8 cellular contexts compared by ENCODE assay signal in the genomic region with DNA sequence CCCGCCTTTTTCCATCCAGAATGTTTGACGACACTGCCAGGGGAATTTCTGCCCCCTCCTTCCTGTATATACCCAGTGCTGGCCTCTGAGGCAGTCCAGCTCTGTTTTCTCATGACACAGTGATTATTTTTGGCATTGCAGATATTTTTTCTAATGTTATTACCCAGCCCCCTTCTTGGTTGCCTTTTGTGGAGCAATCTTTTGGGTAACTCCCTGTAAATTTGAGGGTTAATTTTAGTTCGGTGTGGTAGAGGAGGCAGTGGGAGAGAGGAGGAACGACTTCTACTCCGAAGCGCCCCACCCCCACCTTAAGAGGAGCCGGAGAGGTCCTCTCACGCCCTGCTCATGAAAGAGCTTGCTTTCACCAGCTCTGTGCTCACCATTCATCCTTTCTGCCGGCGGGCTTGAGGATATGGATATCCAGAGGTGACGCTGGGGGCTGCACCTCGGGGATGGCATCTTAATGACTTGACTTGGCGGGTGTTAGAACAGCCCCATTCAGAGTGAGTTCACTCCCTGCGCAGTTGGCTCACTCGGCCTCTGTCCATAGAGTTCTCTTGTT. TPM values are rescaled to one million over a fixed set of nuclear protein-coding genes. Genes with fewer than 3 reads are reported as not detected.
A peak's percentile ranks its signal among the peaks of the same experiment; 100 is the strongest.
DNase-seq lines count a peak whose midpoint lies in the region; ATAC-seq and TF ChIP-seq lines count a peak whose summit lies in the region.

No MANE protein-coding gene starts in this region.

- TF ChIP-seq CTCF in AG09309 (IDR thresholded peaks at IDR 0.05; ENCODE audit: control insufficient read depth, insufficient read depth, low read depth, low read length, missing control alignments) (no peak), RWPE2 (IDR thresholded peaks at IDR 0.05; ENCODE audit: poor library complexity, severe bottlenecking) (no peak), fibroblast of the aortic adventitia (IDR thresholded peaks at IDR 0.05; ENCODE audit: insufficient read depth, low read length) (no peak), neural progenitor cell (IDR thresholded peaks at IDR 0.05) (no peak)

- no peaks in the 10 kb centered on the region for H3F3A ChIP-seq in neural progenitor cell (ENCODE audit: low read depth)

- H3K36me3 ChIP-seq in RWPE2 (ENCODE audit: low read depth) (no peaks in the 10 kb centered on the region), neural progenitor cell (no peaks in the 10 kb centered on the region)

- H3K4me1 Mint-ChIP-seq in neural progenitor cell: peaks cover 64% of the 10 kb centered on the region

- H3K27ac ChIP-seq in RWPE2 (ENCODE audit: poor library complexity, severe bottlenecking): peak overlapping the region; percentile 95
- no peak overlapping the region for H3K27ac ChIP-seq in neural progenitor cell

- H3K4me3 ChIP-seq in AG09309 (ENCODE audit: control insufficient read depth, low read depth, low read length): peak overlapping the region; percentile 16
- H3K4me3 ChIP-seq in RWPE2 (ENCODE audit: severe bottlenecking): no peak overlapping the region
- peak overlapping the region; percentile 57 for H3K4me3 ChIP-seq in fibroblast of the aortic adventitia (ENCODE audit: low read depth, low read length)
- peak overlapping the region; percentile 8 for H3K4me3 ChIP-seq in neural progenitor cell

- DNase-seq in AG09309 (ENCODE audit: low read depth) (no peak), RWPE2 (ENCODE audit: low spot score) (no peak), fibroblast of the aortic adventitia (ENCODE audit: low read depth) (peak; percentile 85), neural progenitor cell (ENCODE audit: low spot score) (peak; percentile 57), A172 (ENCODE audit: low spot score) (no peak), NCI-H2171 (lab: John Stamatoyannopoulos, UW) (no peak), NCI-H1092 treated with DMSO at 0.1 percent for 48 hours (lab: John Stamatoyannopoulos, UW) (no peak)

- peak overlapping the region; percentile 93 for H2AFZ ChIP-seq in neural progenitor cell (replicated peaks)

- H3K27ac Mint-ChIP-seq in neural progenitor cell: peak overlapping the region; percentile 31

- H3K27me3 ChIP-seq in RWPE2 (ENCODE audit: insufficient read depth, poor library complexity, severe bottlenecking): no peaks in the 10 kb centered on the region
- H3K27me3 ChIP-seq in neural progenitor cell: no peaks in the 10 kb centered on the region

- H3K79me2 ChIP-seq in neural progenitor cell (ENCODE audit: low read depth): no peaks in the 10 kb centered on the region

- peak overlapping the region; percentile 3 for H3K4me3 Mint-ChIP-seq in neural progenitor cell

- peaks cover 9% of the 10 kb centered on the region for H3K9me3 Mint-ChIP-seq in neural progenitor cell

- H3K9me3 ChIP-seq in RWPE2 (ENCODE audit: severe bottlenecking) (no peaks in the 10 kb centered on the region), neural progenitor cell (ENCODE audit: low read depth) (no peaks in the 10 kb centered on the region)

- H3K4me1 ChIP-seq in RWPE2 (ENCODE audit: insufficient read depth, poor library complexity, severe bottlenecking) (peaks cover 66% of the 10 kb centered on the region), neural progenitor cell (peaks cover 15% of the 10 kb centered on the region)

- H3K36me3 Mint-ChIP-seq in neural progenitor cell: no peaks in the 10 kb centered on the region

- ATAC-seq in RWPE2 (ENCODE audit: low read depth) (no peak), GM21576 (IDR thresholded peaks at IDR 0.05; ENCODE audit: unreplicated experiment) (no peak)

- H4K20me1 ChIP-seq in neural progenitor cell (ENCODE audit: low read depth): no peaks in the 10 kb centered on the region

- H3K27me3 Mint-ChIP-seq in neural progenitor cell (ENCODE audit: insufficient read depth, low read depth): peaks cover 8% of the 10 kb centered on the region

- no peak overlapping the region for H3K9ac ChIP-seq in neural progenitor cell

- H3K4me2 ChIP-seq in neural progenitor cell: peak overlapping the region; percentile 56

RNA-seq across cellular contexts. Expression of a gene that starts 38.3 kb away (rescaled TPM):
- total RNA-seq in fibroblast of the aortic adventitia (ENCODE audit: low replicate concordance) (41.5 and 45.6 TPM in 2 replicates), neural progenitor cell (ENCODE audit: low replicate concordance) (0.15 and 1.1 TPM in 2 replicates)
- total RNA-seq in A172 (2014; rRNA removed; shearing (Covaris generic)): 8.0 and 14.0 TPM in 2 replicates

Comparison
In these comparisons a context has a peak if more than half of its experiments do, and no peak if none do; other contexts are left out.
1. DNase-seq: peak in fibroblast of the aortic adventitia (single experiment) and neural progenitor cell (single experiment); none in AG09309 (single experiment), RWPE2 (single experiment), A172 (single experiment), NCI-H2171 (single experiment) and NCI-H1092 treated with DMSO at 0.1 percent for 48 hours (single experiment).